Comparison of ENCODE assay signal across 8 cellular contexts in the genomic region with DNA sequence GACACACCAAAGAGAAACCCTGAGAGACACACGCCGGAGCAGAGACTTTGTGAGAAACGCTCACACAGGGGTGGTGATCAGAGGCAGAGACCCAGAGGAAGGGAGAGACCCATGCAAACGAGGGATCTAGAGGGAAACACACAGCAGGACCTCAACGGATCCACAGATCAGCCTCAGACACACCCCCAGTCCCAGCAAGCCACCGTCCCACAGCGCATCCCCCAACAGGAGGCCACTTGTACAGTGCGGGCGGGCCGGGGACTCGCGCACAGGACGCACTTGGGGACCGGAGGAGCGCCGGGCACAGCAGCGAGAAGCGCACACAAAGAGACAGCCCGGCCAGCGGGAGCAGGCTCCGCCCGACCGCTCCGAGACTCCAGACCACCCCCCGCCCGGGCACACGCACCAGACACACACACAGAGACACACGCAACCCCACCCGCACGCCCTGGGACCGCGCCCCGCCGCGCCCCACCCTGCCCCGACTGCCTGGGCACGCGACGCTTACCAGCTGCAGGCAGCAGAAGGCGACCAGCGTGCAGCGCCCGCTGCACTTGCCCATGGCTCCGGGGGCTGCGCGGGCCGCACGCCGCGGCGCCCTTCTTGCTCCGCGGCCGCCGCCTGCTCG. TPM values are rescaled to one million over a fixed set of nuclear protein-coding genes. Genes with fewer than 3 reads are reported as not detected.
DNase-seq lines count a peak whose midpoint lies in the region.

No MANE protein-coding gene starts in this region.

- peaks cover 12 to 18% (median 14%) of the 10 kb centered on the region in 3 donors for H3K4me1 Mint-ChIP-seq in IgD-negative memory B cell

- H3K27ac Mint-ChIP-seq in IgD-negative memory B cell, result no peak overlapping the region

- 1% methylated on average over 34 to 54 of the region's 56 CpGs for WGBS in mesodermal cell (ENCODE audit: insufficient coverage in 2 of 2), 2 experiments

- H3K4me3 Mint-ChIP-seq in IgD-negative memory B cell, result peak overlapping the region in 3 of 4 donors; percentile 41 to 87 (median 86)

- in situ Hi-C loops in Caki2 (cut with HindIII; ENCODE audit: low pct_unique_long_range_greater_than_20kb, low sequenced_read_pairs), result no loop called here

- H3K27ac ChIP-seq in mesodermal cell (ENCODE audit: low read depth, low read length, severe bottlenecking), result no peak overlapping the region

- no peaks in the 10 kb centered on the region for H3K36me3 ChIP-seq in mesodermal cell (ENCODE audit: control insufficient read depth, insufficient read depth, low read length)

- DNase-seq in Caki2 (ENCODE audit: low read depth) (peak; percentile 15), cerebellum (ENCODE audit: low spot score) (peak; percentile 49), NCI-H226 (no peak), DMS153 treated with DMSO at 0.1 percent for 48 hours (lab: John Stamatoyannopoulos, UW; ENCODE audit: unreplicated experiment) (no peak), T1000 (lab: John Stamatoyannopoulos, UW) (no peak), NOMO-1 treated with DMSO at 0.1 percent for 48 hours (lab: John Stamatoyannopoulos, UW; ENCODE audit: unreplicated experiment) (no peak)

- peaks cover 4% of the 10 kb centered on the region for H3K36me3 Mint-ChIP-seq in IgD-negative memory B cell

- no peaks in the 10 kb centered on the region for H3K9me3 ChIP-seq in mesodermal cell (ENCODE audit: control insufficient read depth, low read length)

- H3K4me1 ChIP-seq in mesodermal cell (ENCODE audit: control insufficient read depth, insufficient read depth, low read length, poor library complexity, severe bottlenecking), result peaks cover 3% of the 10 kb centered on the region

- peaks cover 51% of the 10 kb centered on the region for H3K27me3 Mint-ChIP-seq in IgD-negative memory B cell

- peaks cover 0 to 5% (median 0%) of the 10 kb centered on the region in 3 donors for H3K9me3 Mint-ChIP-seq in IgD-negative memory B cell

- peak overlapping the region; percentile 39 for H3K4me3 ChIP-seq in mesodermal cell (ENCODE audit: extremely low read depth, insufficient read depth, low read length, poor library complexity, severe bottlenecking)

RNA-seq across cellular contexts. Expression of a gene that starts 0.6 kb away (rescaled TPM):
- 0.54 and 3.2 TPM in 2 replicates for total RNA-seq in Caki2 (2014; rRNA removed; shearing (Covaris generic); ENCODE audit: low replicate concordance)
- not detected for polyA plus RNA-seq in IgD-negative memory B cell
- total RNA-seq in cerebellum, result 30.8 TPM
- 6.1 TPM for polyA plus RNA-seq in mesodermal cell (2013, experiment 1 of 2)
- polyA plus RNA-seq in mesodermal cell (2013, experiment 2 of 2), result 4.7 TPM

RNA-seq across cellular contexts. Expression of a gene that starts 57.5 kb away (rescaled TPM):
- total RNA-seq in Caki2 (2014; rRNA removed; shearing (Covaris generic); ENCODE audit: low replicate concordance), result 90.6 and 126 TPM in 2 replicates
- 66.0 TPM for polyA plus RNA-seq in IgD-negative memory B cell
- total RNA-seq in cerebellum, result 93.9 TPM
- 65.1 TPM for polyA plus RNA-seq in mesodermal cell (2013, experiment 1 of 2)
- 58.1 TPM for polyA plus RNA-seq in mesodermal cell (2013, experiment 2 of 2)

RNA-seq across cellular contexts. Expression of a gene that starts 57.7 kb away (rescaled TPM):
- total RNA-seq in Caki2 (2014; rRNA removed; shearing (Covaris generic); ENCODE audit: low replicate concordance), result 49.5 and 56.1 TPM in 2 replicates
- polyA plus RNA-seq in IgD-negative memory B cell, result 32.4 TPM
- 32.7 TPM for total RNA-seq in cerebellum
- 48.9 TPM for polyA plus RNA-seq in mesodermal cell (2013, experiment 1 of 2)
- polyA plus RNA-seq in mesodermal cell (2013, experiment 2 of 2), result 61.3 TPM

Comparison
In these comparisons a context has a peak if more than half of its experiments do, and no peak if none do; other contexts are left out.
1. DNase-seq: peak in Caki2 (single experiment) and cerebellum (single experiment); none in NCI-H226 (single experiment), DMS153 treated with DMSO at 0.1 percent for 48 hours (single experiment), T1000 (single experiment) and NOMO-1 treated with DMSO at 0.1 percent for 48 hours (single experiment).